8 cellular contexts compared by ENCODE assay signal in the genomic region with DNA sequence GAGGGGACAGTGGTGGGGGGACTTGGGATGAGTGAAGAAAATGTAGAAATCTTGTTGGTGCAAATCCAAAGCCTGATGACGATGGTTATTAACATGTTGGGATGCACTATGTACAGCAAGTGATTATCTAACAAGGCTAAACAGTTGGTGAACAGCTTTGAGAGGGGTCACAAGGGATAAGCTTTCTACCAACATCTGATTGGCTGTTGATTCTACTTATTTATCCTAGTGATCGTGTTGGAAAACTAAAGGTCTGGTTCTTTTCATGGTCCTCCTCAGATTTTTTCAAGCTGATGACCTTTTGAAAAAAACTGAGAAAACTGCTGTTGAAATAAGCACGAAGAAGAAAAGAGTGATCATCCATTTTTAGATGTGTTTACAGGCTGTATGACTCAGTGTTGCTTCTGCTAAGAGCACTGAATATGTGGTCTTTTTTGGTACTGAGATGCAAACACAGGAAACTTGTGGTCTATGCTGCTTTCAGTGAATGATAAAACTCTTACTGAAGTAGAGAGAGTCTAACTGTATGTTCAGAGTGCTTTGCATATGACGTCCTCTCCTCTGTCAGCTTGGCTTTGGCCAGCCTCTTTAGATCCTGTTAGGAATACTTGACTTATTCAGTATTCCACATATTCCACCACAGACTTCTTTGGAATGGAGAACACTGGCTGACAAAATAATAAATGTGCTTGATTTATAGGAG.
DNase-seq lines count a peak whose midpoint lies in the region; ATAC-seq and TF ChIP-seq lines count a peak whose summit lies in the region.

No MANE protein-coding gene starts in this region.

- H3K36me3 Mint-ChIP-seq in T-helper 17 cell (ENCODE audit: low read depth) (no peaks in the 10 kb centered on the region), immature natural killer cell (no peaks in the 10 kb centered on the region), Caco-2 (ENCODE audit: insufficient read depth, unreplicated experiment) (no peaks in the 10 kb centered on the region)

- no peaks in the 10 kb centered on the region for H3K9me3 Mint-ChIP-seq in immature natural killer cell
- no peaks in the 10 kb centered on the region for H3K9me3 Mint-ChIP-seq in Caco-2 (ENCODE audit: unreplicated experiment)

- no peak overlapping the region for H2BK15ac ChIP-seq in neuronal stem cell (ENCODE audit: low read length)

- H2BK5ac ChIP-seq in neuronal stem cell (ENCODE audit: low read length) = no peak overlapping the region

- no TSS peak for BruUV-seq in Caco-2 (replicated peaks; lab: Mats Ljungman, UMichigan)

- H3K27ac ChIP-seq in neuronal stem cell (replicated peaks; ENCODE audit: low read length) = no peak overlapping the region

- no peak overlapping the region for H3K4ac ChIP-seq in neuronal stem cell (ENCODE audit: low read length)

- no peak overlapping the region for H3K4me3 ChIP-seq in neuronal stem cell (ENCODE audit: low read length in 2 of 2)
- H3K4me3 ChIP-seq in Caco-2 (ENCODE audit: low read depth, low read length) = no peak overlapping the region

- H3K4me2 ChIP-seq in neuronal stem cell (ENCODE audit: insufficient read depth, low read length, poor library complexity, severe bottlenecking) = no peak overlapping the region

- no peaks in the 10 kb centered on the region for H3K79me1 ChIP-seq in neuronal stem cell (ENCODE audit: low read depth, low read length)

- H3K4me1 Mint-ChIP-seq in T-helper 17 cell (peaks cover 21% of the 10 kb centered on the region), immature natural killer cell (peaks cover 44 to 49% of the 10 kb centered on the region in 2 donors), Caco-2 (ENCODE audit: low read depth, unreplicated experiment) (no peaks in the 10 kb centered on the region)

- no peaks in the 10 kb centered on the region for H3K36me3 ChIP-seq in neuronal stem cell (replicated peaks in 1 of 2; ENCODE audit: control insufficient read depth in 2 of 2, insufficient read depth in 2 of 2, low read length in 2 of 2)
- no peaks in the 10 kb centered on the region for H3K36me3 ChIP-seq in Caco-2 (ENCODE audit: control insufficient read depth, insufficient read depth, low read length)

- no peak overlapping the region for H3K14ac ChIP-seq in neuronal stem cell (ENCODE audit: low read length)

- peak; percentile 62 for DNase-seq in AG08396 (ENCODE audit: low spot score)
- no peak for DNase-seq in T-helper 17 cell
- DNase-seq in immature natural killer cell = peak; percentile 46 to 71 (median 66)
- no peak for DNase-seq in neuronal stem cell (ENCODE audit: low spot score)
- no peak for DNase-seq in KG1 (lab: John Stamatoyannopoulos, UW)
- DNase-seq in Caco-2 = no peak

- H3K27me3 ChIP-seq in neuronal stem cell (ENCODE audit: control insufficient read depth in 3 of 3, insufficient read depth in 3 of 3, low read depth in 1 of 3, low read length in 3 of 3) (no peaks in the 10 kb centered on the region), Caco-2 (replicated peaks; ENCODE audit: control insufficient read depth, insufficient read depth, low read length) (no peaks in the 10 kb centered on the region)

- H3K18ac ChIP-seq in neuronal stem cell (ENCODE audit: low read length) = no peak overlapping the region

- ATAC-seq in GM18868 (IDR thresholded peaks at IDR 0.05; ENCODE audit: unreplicated experiment) (peak; percentile 99), HG03045 (IDR thresholded peaks at IDR 0.05; ENCODE audit: unreplicated experiment) (peak; percentile 100), T-helper 17 cell (peak; percentile 99)

- TF ChIP-seq CTCF in Caco-2 (IDR thresholded peaks at IDR 0.05; ENCODE audit: insufficient read depth in 1 of 2, low read depth in 1 of 2, low read length in 1 of 2, severe bottlenecking in 1 of 2, unreplicated experiment in 1 of 2) = no peak

- WGBS in neuronal stem cell (ENCODE audit: extremely low coverage in 2 of 2, insufficient read length in 2 of 2, insufficient replicate concordance in 1 of 2), 2 donors = no CpG with 5 or more reads among the region's 4 CpGs

- intact Hi-C loops in Caco-2 (cut with micrococcal nuclease; ENCODE audit: unreplicated experiment) = no loop called here

- H3K4me1 ChIP-seq in neuronal stem cell (ENCODE audit: control insufficient read depth in 2 of 2, insufficient read depth in 1 of 2, low read depth in 1 of 2, low read length in 2 of 2) (peaks cover 0 to 2% of the 10 kb centered on the region in 2 donors), Caco-2 (no peaks in the 10 kb centered on the region)

- H3K27me3 Mint-ChIP-seq in T-helper 17 cell = no peaks in the 10 kb centered on the region
- H3K27me3 Mint-ChIP-seq in immature natural killer cell (ENCODE audit: low read depth in 3 of 3) = peaks cover 0 to 2% (median 0%) of the 10 kb centered on the region in 3 donors
- peaks cover 3% of the 10 kb centered on the region for H3K27me3 Mint-ChIP-seq in Caco-2 (ENCODE audit: insufficient read depth, unreplicated experiment)

- H3K4me3 Mint-ChIP-seq in T-helper 17 cell (no peak overlapping the region), immature natural killer cell (peak overlapping the region; percentile 41 to 73 (median 70)), Caco-2 (ENCODE audit: unreplicated experiment) (no peak overlapping the region)

- CTCF ChIA-PET in Caco-2 (lab: Charles Lee) = no interaction called here

- H3K27ac Mint-ChIP-seq in T-helper 17 cell (peak overlapping the region; percentile 76), immature natural killer cell (peak overlapping the region; percentile 84 to 94 (median 92)), Caco-2 (ENCODE audit: unreplicated experiment) (no peak overlapping the region)

- no peak overlapping the region for H2AFZ ChIP-seq in neuronal stem cell (ENCODE audit: low read length)

- H3K9ac ChIP-seq in neuronal stem cell (ENCODE audit: low read depth, low read length, poor library complexity) = no peak overlapping the region

- POLR2A ChIA-PET in Caco-2 (lab: Charles Lee) = no interaction called here

- no peak overlapping the region for H4K8ac ChIP-seq in neuronal stem cell (ENCODE audit: low read depth, low read length)

- no peak overlapping the region for H2AK5ac ChIP-seq in neuronal stem cell (ENCODE audit: low read depth, low read length)

- no peak overlapping the region for H4K91ac ChIP-seq in neuronal stem cell (ENCODE audit: low read depth, low read length, poor library complexity)

- no peaks in the 10 kb centered on the region for H3K9me3 ChIP-seq in T-helper 17 cell (ENCODE audit: control insufficient read depth, low read length, poor library complexity, severe bottlenecking)
- no peaks in the 10 kb centered on the region for H3K9me3 ChIP-seq in neuronal stem cell (replicated peaks in 1 of 2; ENCODE audit: control insufficient read depth in 2 of 2, insufficient read depth in 1 of 2, low read depth in 1 of 2, low read length in 2 of 2)
- H3K9me3 ChIP-seq in Caco-2 = no peaks in the 10 kb centered on the region

- H3K23ac ChIP-seq in neuronal stem cell (ENCODE audit: low read depth, low read length, poor library complexity) = no peak overlapping the region

- H2BK12ac ChIP-seq in neuronal stem cell (ENCODE audit: low read length) = no peak overlapping the region

- no peak overlapping the region for H2BK120ac ChIP-seq in neuronal stem cell (ENCODE audit: low read depth, low read length)

Comparison
In these comparisons a context has a peak if more than half of its experiments do, and no peak if none do; other contexts are left out.
1. DNase-seq: peak in AG08396 (single experiment) and immature natural killer cell (3 of 3); none in T-helper 17 cell (0 of 3), neuronal stem cell (single experiment), KG1 (single experiment) and Caco-2 (0 of 2).
2. H3K4me3 Mint-ChIP-seq: peak in immature natural killer cell (5 of 5); none in T-helper 17 cell (single experiment) and Caco-2 (single experiment).
3. Peak in every context shown above with its lines, with median percentiles within 50 percentile points of each other: ATAC-seq.